ENCODE assay signal across 8 cellular contexts in the genomic region with DNA sequence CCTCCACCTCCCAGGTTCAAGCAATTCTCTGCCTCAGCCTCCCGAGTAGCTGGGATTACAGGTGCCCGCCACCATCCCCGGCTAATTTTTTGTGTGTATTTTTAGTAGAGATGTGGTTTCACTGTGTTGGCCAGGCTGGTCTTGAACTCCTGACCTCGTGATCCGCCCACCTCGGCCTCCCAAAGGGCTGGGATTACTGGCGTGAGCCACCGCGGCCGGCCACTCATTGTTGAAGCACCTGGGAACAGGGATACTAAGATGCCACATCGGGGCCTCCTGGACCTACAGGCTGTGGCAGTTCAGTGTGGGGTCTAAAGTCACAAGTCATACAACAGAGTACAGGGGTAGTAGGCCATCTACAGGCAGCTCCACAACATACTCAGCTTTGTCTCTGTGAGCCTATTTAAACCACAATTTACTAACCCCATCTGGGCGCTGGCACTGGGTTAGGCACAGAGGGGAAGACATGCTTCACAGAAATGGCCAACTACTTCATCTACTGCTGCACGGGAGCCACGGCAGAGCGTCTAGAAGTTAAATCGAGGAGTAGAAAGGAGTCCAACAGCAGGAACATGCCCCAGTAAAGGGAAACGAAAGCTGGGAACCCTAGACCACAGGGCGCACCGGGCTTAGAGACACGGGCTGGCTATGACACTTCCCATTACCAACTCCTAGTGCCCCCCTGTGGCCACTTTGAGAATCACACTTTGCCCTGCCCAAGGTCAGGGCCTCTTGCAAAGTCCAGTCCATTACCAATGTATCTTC. TPM values are rescaled to one million over a fixed set of nuclear protein-coding genes. Genes with fewer than 3 reads are reported as not detected.
DNase-seq lines count a peak whose midpoint lies in the region; ATAC-seq, FAIRE-seq and TF ChIP-seq lines count a peak whose summit lies in the region.

No MANE protein-coding gene starts in this region.

- TF ChIP-seq CTCF in SK-N-SH (IDR thresholded peaks at IDR 0.05) (peak; percentile 84), pancreas (IDR thresholded peaks at IDR 0.05) (peak; percentile 92 to 95 (median 94))

- peaks cover 15 to 23% of the 10 kb centered on the region in 2 experiments for H3K36me3 ChIP-seq in SK-N-SH (replicated peaks in 1 of 2; ENCODE audit: control insufficient read depth in 1 of 2, insufficient read depth in 2 of 2, low read length in 1 of 2)
- H3K36me3 ChIP-seq in pancreas, result no peaks in the 10 kb centered on the region
- H3K36me3 ChIP-seq in thymus (ENCODE audit: control insufficient read depth, insufficient read depth), result peaks cover 26% of the 10 kb centered on the region

- 48% methylated on average over 16 of the region's 20 CpGs for WGBS in SK-N-SH (ENCODE audit: low lambda C conversion rate)
- WGBS in pancreas, 2 donors, result 37 to 42% methylated on average over 20 of the region's 20 CpGs
- WGBS in thymus, result 60% methylated on average over 20 of the region's 20 CpGs

- peak in 1 of 2 donors; percentile 6 for ATAC-seq in activated naive CD4-positive, alpha-beta T cell treated with anti-CD3 and anti-CD28 coated beads, Interleukin-2, amount 50 U/mL, for 72 hours
- ATAC-seq in pancreas (peak; percentile 5 to 22 (median 16)), HG02852 (IDR thresholded peaks at IDR 0.05; ENCODE audit: unreplicated experiment) (no peak)

- no peaks in the 10 kb centered on the region; the same call in 1 of the 2 replicates for H4K20me1 ChIP-seq in SK-N-SH (ENCODE audit: insufficient read depth)

- peaks cover 12 to 15% of the 10 kb centered on the region in 2 donors for H3K36me3 Mint-ChIP-seq in activated naive CD4-positive, alpha-beta T cell treated with anti-CD3 and anti-CD28 coated beads, Interleukin-2, amount 50 U/mL, for 72 hours

- POLR2A ChIA-PET in SK-N-SH (lab: Yijun Ruan, JAX), result no interaction called here

- TF ChIP-seq RAD21 in SK-N-SH (IDR thresholded peaks at IDR 0.05; ENCODE audit: low read length), result peak; percentile 72

- no peaks in the 10 kb centered on the region for H3K9me3 ChIP-seq in SK-N-SH
- no peaks in the 10 kb centered on the region for H3K9me3 ChIP-seq in pancreas
- no peaks in the 10 kb centered on the region for H3K9me3 ChIP-seq in thymus (ENCODE audit: control insufficient read depth)

- peak overlapping the region; percentile 64; the same call in 1 of the 2 replicates for H3K4me2 ChIP-seq in SK-N-SH

- peak; percentile 93 for DNase-seq in ELF-1 (ENCODE audit: low read depth, low spot score)
- peak; percentile 77 for DNase-seq in LoVo (ENCODE audit: low spot score)
- DNase-seq in SK-N-SH, result peak; percentile 86
- DNase-seq in activated naive CD4-positive, alpha-beta T cell treated with anti-CD3 and anti-CD28 coated beads, Interleukin-2, amount 50 U/mL, for 72 hours (ENCODE audit: low spot score in 2 of 2), result peak; percentile 86 to 95
- DNase-seq in glomerular visceral epithelial cell (ENCODE audit: extremely low spot score), result peak; percentile 89
- peak; percentile 88 to 97 (median 94) for DNase-seq in pancreas

- peak overlapping the region in 1 of 2 experiments; percentile 95; a peak in 1 of 4 replicates for H3K27ac ChIP-seq in SK-N-SH (ENCODE audit: low read depth in 2 of 2, low read length in 1 of 2)
- peak overlapping the region; percentile 68 to 84 (median 76) for H3K27ac ChIP-seq in pancreas
- peak overlapping the region; percentile 73 for H3K27ac ChIP-seq in thymus (ENCODE audit: low read depth)

- no peak overlapping the region; a peak in 1 of 4 replicates for H3K4me3 ChIP-seq in SK-N-SH (ENCODE audit: low read depth in 2 of 2, low read length in 1 of 2)
- H3K4me3 ChIP-seq in pancreas, result no peak overlapping the region
- no peak overlapping the region for H3K4me3 ChIP-seq in thymus (ENCODE audit: low read length)

- H3K9me2 ChIP-seq in SK-N-SH, result no peaks in the 10 kb centered on the region

- CTCF ChIA-PET in SK-N-SH (lab: Yijun Ruan, JAX), result interaction anchor here (0.6 to 9.4 kb wide), 17 partner anchors 14 to 221 kb away, joined by 3 to 98 read pairs (median 4); a partner anchor contains a TSS

- H3F3A ChIP-seq in SK-N-SH (replicated peaks; ENCODE audit: insufficient read depth), result peaks cover 39% of the 10 kb centered on the region

- H2AFZ ChIP-seq in SK-N-SH (ENCODE audit: low read depth), result no peak overlapping the region

- intact Hi-C loops in pancreas (cut with DNase I), result no loop called here

- peaks cover 47% of the 10 kb centered on the region for H3K79me2 ChIP-seq in SK-N-SH (ENCODE audit: insufficient read depth)

- TF ChIP-seq EP300 in SK-N-SH (IDR thresholded peaks at IDR 0.05; ENCODE audit: borderline replicate concordance in 1 of 2, low read depth in 1 of 2, low read length in 1 of 2), result no peak

- no peaks in the 10 kb centered on the region for H3K9me3 Mint-ChIP-seq in activated naive CD4-positive, alpha-beta T cell treated with anti-CD3 and anti-CD28 coated beads, Interleukin-2, amount 50 U/mL, for 72 hours

- H3K27me3 ChIP-seq in SK-N-SH (ENCODE audit: insufficient read depth), result no peaks in the 10 kb centered on the region
- no peaks in the 10 kb centered on the region for H3K27me3 ChIP-seq in pancreas
- H3K27me3 ChIP-seq in thymus (ENCODE audit: control insufficient read depth, insufficient read depth), result no peaks in the 10 kb centered on the region

- H3K9ac ChIP-seq in SK-N-SH, result peak overlapping the region; percentile 21; the same call in 1 of the 2 replicates

- FAIRE-seq in pancreas (lab: Jason Lieb, UNC), result peak; percentile 51

- H3K4me1 ChIP-seq in SK-N-SH (ENCODE audit: control insufficient read depth in 1 of 2, insufficient read depth in 2 of 2, low read depth in 1 of 2, low read length in 1 of 2) (peaks cover 31 to 48% of the 10 kb centered on the region in 2 experiments; a peak in 3 of 4 replicates), pancreas (peaks cover 8 to 24% (median 11%) of the 10 kb centered on the region in 3 donors), thymus (ENCODE audit: control insufficient read depth, insufficient read depth, low read length) (peaks cover 46% of the 10 kb centered on the region)

- H3K27ac Mint-ChIP-seq in activated naive CD4-positive, alpha-beta T cell treated with anti-CD3 and anti-CD28 coated beads, Interleukin-2, amount 50 U/mL, for 72 hours, result peak overlapping the region in 1 of 2 donors; percentile 86

TF ChIP-seq in SK-N-SH, 30 proteins besides CTCF, POLR2A, EP300 and RAD21 (continues in another document):
- no peak for TF ChIP-seq TAF1 (IDR thresholded peaks at IDR 0.05; ENCODE audit: borderline replicate concordance, low read depth, low read length)
- peak; percentile 75 for TF ChIP-seq SMC3 (IDR thresholded peaks at IDR 0.05; ENCODE audit: low read depth, low read length)
- TF ChIP-seq, protein P1, sequence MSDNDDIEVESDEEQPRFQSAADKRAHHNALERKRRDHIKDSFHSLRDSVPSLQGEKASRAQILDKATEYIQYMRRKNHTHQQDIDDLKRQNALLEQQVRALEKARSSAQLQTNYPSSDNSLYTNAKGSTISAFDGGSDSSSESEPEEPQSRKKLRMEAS (IDR thresholded peaks at IDR 0.05; ENCODE audit: low read depth), result peak; percentile 31; the same call in 1 of the 2 replicates
- peak; percentile 21; the same call in 1 of the 2 replicates for TF ChIP-seq SIN3A (IDR thresholded peaks at IDR 0.05; ENCODE audit: borderline replicate concordance, low read depth, low read length)

RNA-seq across cellular contexts. Expression of a gene that starts 4.3 kb away (rescaled TPM):
- polyA plus RNA-seq in SK-N-SH (2012; rRNA removed), result 42.0 and 43.4 TPM in 2 replicates
- polyA plus RNA-seq in SK-N-SH (2012; cell fraction: cytosol; rRNA removed), result 39.1 and 45.5 TPM in 2 replicates
- polyA plus RNA-seq in SK-N-SH (2012; cell fraction: nucleus; rRNA removed), result 81.4 and 130 TPM in 2 replicates
- total RNA-seq in activated naive CD4-positive, alpha-beta T cell treated with anti-CD3 and anti-CD28 coated beads, Interleukin-2, amount 50 U/mL, for 72 hours, result 10 to 100 TPM; 43.6 to 85.6 TPM
- 10 to 100 TPM; 19.5 to 35.7 (median 29.6) TPM for total RNA-seq in pancreas
- polyA plus RNA-seq in pancreas, result 10 to 100 TPM; 29.8 to 82.0 TPM
- 73.9 TPM for polyA plus RNA-seq in thymus

RNA-seq across cellular contexts. Expression of a gene that starts 6.2 kb away (rescaled TPM):
- polyA plus RNA-seq in SK-N-SH (2012; rRNA removed) (32.7 and 56.8 TPM in 2 replicates), pancreas (100 to 1,000 TPM; 107 to 158 TPM), thymus (71.9 TPM)
- polyA plus RNA-seq in SK-N-SH (2012; cell fraction: cytosol; rRNA removed), result 2.7 and 4.0 TPM in 2 replicates
- polyA plus RNA-seq in SK-N-SH (2012; cell fraction: nucleus; rRNA removed), result 201 and 297 TPM in 2 replicates
- total RNA-seq in activated naive CD4-positive, alpha-beta T cell treated with anti-CD3 and anti-CD28 coated beads, Interleukin-2, amount 50 U/mL, for 72 hours, result 100 to 1,000 TPM in 1 of 2 donors, 10 to 100 TPM in 1; 80.9 to 294 TPM
- 100 to 1,000 TPM in 2 of 6 donors, 10 to 100 TPM in 4; 17.5 to 105 (median 67.6) TPM for total RNA-seq in pancreas

RNA-seq across cellular contexts. Expression of a gene that starts 17.7 kb away (rescaled TPM):
- polyA plus RNA-seq in SK-N-SH (2012; rRNA removed) (18.6 and 19.2 TPM in 2 replicates), pancreas (10 to 100 TPM in 1 of 2 donors, 1 to 10 TPM in 1; 5.7 to 11.1 TPM), thymus (21.3 TPM)
- polyA plus RNA-seq in SK-N-SH (2012; cell fraction: cytosol; rRNA removed), result 16.7 and 17.7 TPM in 2 replicates
- 16.7 and 21.4 TPM in 2 replicates for polyA plus RNA-seq in SK-N-SH (2012; cell fraction: nucleus; rRNA removed)
- total RNA-seq in activated naive CD4-positive, alpha-beta T cell treated with anti-CD3 and anti-CD28 coated beads, Interleukin-2, amount 50 U/mL, for 72 hours, result 10 to 100 TPM; 32.7 to 48.9 TPM
- 10 to 100 TPM in 1 of 6 donors, 1 to 10 TPM in 5; 5.2 to 10.2 (median 6.3) TPM for total RNA-seq in pancreas

RNA-seq across cellular contexts. Expression of a gene that starts 31.5 kb away (rescaled TPM):
- 3.7 and 4.3 TPM in 2 replicates for polyA plus RNA-seq in SK-N-SH (2012; rRNA removed)
- 2.1 and 3.5 TPM in 2 replicates for polyA plus RNA-seq in SK-N-SH (2012; cell fraction: cytosol; rRNA removed)
- 2.9 and 3.5 TPM in 2 replicates for polyA plus RNA-seq in SK-N-SH (2012; cell fraction: nucleus; rRNA removed)
- 1 to 10 TPM; 5.4 to 7.2 TPM for total RNA-seq in activated naive CD4-positive, alpha-beta T cell treated with anti-CD3 and anti-CD28 coated beads, Interleukin-2, amount 50 U/mL, for 72 hours
- total RNA-seq in pancreas, result 10 to 100 TPM in 1 of 6 donors, 1 to 10 TPM in 5; 4.9 to 10.4 (median 6.9) TPM
- 1 to 10 TPM; 4.5 to 6.1 TPM for polyA plus RNA-seq in pancreas
- 11.4 TPM for polyA plus RNA-seq in thymus

RNA-seq across cellular contexts. Expression of a gene that starts 34.5 kb away (rescaled TPM):
- 0.71 and 1.2 TPM in 2 replicates for polyA plus RNA-seq in SK-N-SH (2012; rRNA removed)
- 0.42 and 0.67 TPM in 2 replicates for polyA plus RNA-seq in SK-N-SH (2012; cell fraction: cytosol; rRNA removed)
- polyA plus RNA-seq in SK-N-SH (2012; cell fraction: nucleus; rRNA removed), result 7.3 and 13.8 TPM in 2 replicates
- total RNA-seq in activated naive CD4-positive, alpha-beta T cell treated with anti-CD3 and anti-CD28 coated beads, Interleukin-2, amount 50 U/mL, for 72 hours, result 10 to 100 TPM in 1 of 2 donors, 1 to 10 TPM in 1; 7.5 to 10.7 TPM
- not detected for total RNA-seq in pancreas
- under 1 TPM; 0.08 to 0.16 TPM for polyA plus RNA-seq in pancreas
- polyA plus RNA-seq in thymus, result 0.75 TPM
